ENCODE assay signal across 26 cellular contexts in genomic region chr7:158371856-158372255, GRCh38.
"Had no signal": no experiment of that assay in that cellular context is flagged by ENCODE, and none has a peak within 500 bp of the region (broad histone marks: within the 10 kb centered on the region; RNA-seq: fewer than 3 reads in every experiment).

No MANE protein-coding gene starts in this region.

- H3K36me3 ChIP-seq: esophagus muscularis mucosa, gastroesophageal sphincter, heart left ventricle, lower lobe of right lung, prostate gland, right atrium auricular region, tibial artery had no signal

- H3K4me3 Mint-ChIP-seq: central memory CD8-positive, alpha-beta T cell; immature natural killer cell; natural killer cell; type B pancreatic cell had no signal

- ATAC-seq: foreskin keratinocyte, gastroesophageal sphincter, natural killer cell had no signal

- H3K27ac Mint-ChIP-seq: immature natural killer cell, natural killer cell, type B pancreatic cell had no signal

- H3K9me3 Mint-ChIP-seq: central memory CD8-positive, alpha-beta T cell; natural killer cell; type B pancreatic cell had no signal

- H3K4me3 ChIP-seq: coronary artery, esophagus muscularis mucosa, gastroesophageal sphincter, heart left ventricle, lower lobe of right lung, prostate gland, right atrium auricular region, skin epidermis, testis, tibial artery had no signal

- H3K9me3 ChIP-seq: esophagus muscularis mucosa, heart left ventricle, lower lobe of right lung, prostate gland, right atrium auricular region, testis, tibial artery had no signal

- H3K4me1 Mint-ChIP-seq: central memory CD8-positive, alpha-beta T cell; immature natural killer cell; natural killer cell had no signal

- DNase-seq: dermis blood vessel endothelial cell; effector memory CD4-positive, alpha-beta T cell; foreskin keratinocyte; heart left ventricle; hypothalamus; immature natural killer cell; islet precursor cell; kidney glomerular epithelial cell; lower lobe of right lung; natural killer cell; occipital lobe; stimulated activated CD4-positive, alpha-beta T cell treated with anti-CD3 and anti-CD28 coated beads, Interleukin-15, amount 100 ng/mL, for 24 hours; stimulated activated CD4-positive, alpha-beta T cell treated with anti-CD3 and anti-CD28 coated beads, Interleukin-2, amount 100 ng/mL, for 48 hours; stimulated activated naive CD4-positive, alpha-beta T cell; substantia nigra; testis; tibial artery had no signal

- H3K27ac ChIP-seq: coronary artery, esophagus muscularis mucosa, foreskin keratinocyte, gastroesophageal sphincter, heart left ventricle, lower lobe of right lung, parathyroid adenoma, prostate gland, right atrium auricular region, skin epidermis, testis, tibial artery had no signal

- H3K27me3 ChIP-seq: foreskin keratinocyte, right atrium auricular region, testis had no signal

- H3K4me1 ChIP-seq: esophagus muscularis mucosa, foreskin keratinocyte, gastroesophageal sphincter, heart left ventricle, lower lobe of right lung, parathyroid adenoma, prostate gland, right atrium auricular region, testis, tibial artery had no signal
